ENCODE assay signal across 8 cellular contexts in genomic region chr7:2231992-2232765, GRCh38. TPM values are rescaled to one million over a fixed set of nuclear protein-coding genes. Genes with fewer than 3 reads are reported as not detected.
DNase-seq lines count a peak whose midpoint lies in the region; ATAC-seq and TF ChIP-seq lines count a peak whose summit lies in the region.

No MANE protein-coding gene starts in this region.

- H3K27ac Mint-ChIP-seq in naive B cell = peak overlapping the region; percentile 83 to 95 (median 92)

- H3K36me3 Mint-ChIP-seq in naive B cell = peaks cover 2 to 3% of the 10 kb centered on the region in 2 donors

- intact Hi-C loops in sciatic nerve (cut with DNase I) = no loop called here

- ATAC-seq in GM19351 (IDR thresholded peaks at IDR 0.05; ENCODE audit: unreplicated experiment) (peak; percentile 34), HG03432 (IDR thresholded peaks at IDR 0.05; ENCODE audit: unreplicated experiment) (peak; percentile 37), naive B cell (ENCODE audit: low read depth in 2 of 2) (peak; percentile 32 to 41), sciatic nerve (no peak)

- DNase-seq in BJ (ENCODE audit: low read depth) (no peak), UCSD-AML1 (lab: John Stamatoyannopoulos, UW; ENCODE audit: unreplicated experiment) (peak; percentile 13), epithelial cell of esophagus (ENCODE audit: low read depth) (no peak), naive B cell (peak; percentile 42), NCI-H2081 treated with DMSO at 0.1 percent for 48 hours (lab: John Stamatoyannopoulos, UW) (no peak), sciatic nerve (ENCODE audit: low spot score) (no peak)

- no peaks in the 10 kb centered on the region for H3K27me3 ChIP-seq in BJ (ENCODE audit: control insufficient read depth, insufficient read depth, low read length)

- H3K27me3 Mint-ChIP-seq in naive B cell = no peaks in the 10 kb centered on the region

- peaks cover 0 to 1% (median 0%) of the 10 kb centered on the region in 7 donors for H3K9me3 Mint-ChIP-seq in naive B cell

- peak overlapping the region; percentile 84 to 93 (median 91) for H3K4me3 Mint-ChIP-seq in naive B cell

- POLR2A ChIA-PET in BJ (lab: Charles Lee) = no interaction called here

- peaks cover 32 to 57% (median 45%) of the 10 kb centered on the region in 3 donors for H3K4me1 Mint-ChIP-seq in naive B cell

- CTCF ChIA-PET in BJ (lab: Yijun Ruan, JAX) = interaction anchor here (0.9 to 2.2 kb wide), 4 partner anchors 23 to 219 kb away, joined by 3 to 7 read pairs (median 4); no protein-coding TSS in a partner anchor

- peak overlapping the region; percentile 89 for H3K4me3 ChIP-seq in BJ (ENCODE audit: low read depth, low read length)
- H3K4me3 ChIP-seq in epithelial cell of esophagus (ENCODE audit: low read length) = peak overlapping the region; percentile 65

- no peak for TF ChIP-seq CTCF in BJ (IDR thresholded peaks at IDR 0.05; ENCODE audit: insufficient read depth, low read depth, low read length)
- no peak for TF ChIP-seq CTCF in epithelial cell of esophagus (IDR thresholded peaks at IDR 0.05; ENCODE audit: insufficient read depth, low read depth, low read length, missing control alignments)

- peaks cover 8% of the 10 kb centered on the region for H3K36me3 ChIP-seq in BJ (ENCODE audit: control insufficient read depth, insufficient read depth, low read length)

RNA-seq across cellular contexts. Expression of gene MAD1L1, which starts 0.6 kb away (rescaled TPM):
- polyA plus RNA-seq in BJ (2011; rRNA removed) = 18.3 and 32.0 TPM in 2 replicates
- 21.6 and 24.2 TPM in 2 replicates for polyA minus RNA-seq in BJ (2011; rRNA and poly(A)+ RNA removed)
- polyA plus RNA-seq in naive B cell (ENCODE audit: low read depth in 6 of 6) = 100 to 1,000 TPM; 109 to 209 (median 158) TPM
- 42.1 TPM for total RNA-seq in sciatic nerve

RNA-seq across cellular contexts. Expression of gene MRM2, which starts 9.8 kb away (rescaled TPM):
- polyA plus RNA-seq in BJ (2011; rRNA removed) (16.3 and 27.3 TPM in 2 replicates), naive B cell (ENCODE audit: low read depth in 6 of 6) (10 to 100 TPM; 29.2 to 64.2 (median 46.1) TPM)
- 9.3 and 10.0 TPM in 2 replicates for polyA minus RNA-seq in BJ (2011; rRNA and poly(A)+ RNA removed)
- total RNA-seq in sciatic nerve = 12.9 TPM

RNA-seq across cellular contexts. Expression of gene NUDT1, which starts 9.8 kb away (rescaled TPM):
- polyA plus RNA-seq in BJ (2011; rRNA removed) (19.3 and 22.0 TPM in 2 replicates), naive B cell (ENCODE audit: low read depth in 6 of 6) (10 to 100 TPM; 50.8 to 78.8 (median 59.4) TPM)
- polyA minus RNA-seq in BJ (2011; rRNA and poly(A)+ RNA removed) = 6.8 and 10.7 TPM in 2 replicates
- 11.5 TPM for total RNA-seq in sciatic nerve

Comparison
In these comparisons a context has a peak if more than half of its experiments do, and no peak if none do; other contexts are left out.
1. DNase-seq: peak in UCSD-AML1 (single experiment) and naive B cell (single experiment); none in BJ (single experiment), epithelial cell of esophagus (single experiment), NCI-H2081 treated with DMSO at 0.1 percent for 48 hours (single experiment) and sciatic nerve (single experiment).